1 cellular context compared by ENCODE assay signal in the genomic region with DNA sequence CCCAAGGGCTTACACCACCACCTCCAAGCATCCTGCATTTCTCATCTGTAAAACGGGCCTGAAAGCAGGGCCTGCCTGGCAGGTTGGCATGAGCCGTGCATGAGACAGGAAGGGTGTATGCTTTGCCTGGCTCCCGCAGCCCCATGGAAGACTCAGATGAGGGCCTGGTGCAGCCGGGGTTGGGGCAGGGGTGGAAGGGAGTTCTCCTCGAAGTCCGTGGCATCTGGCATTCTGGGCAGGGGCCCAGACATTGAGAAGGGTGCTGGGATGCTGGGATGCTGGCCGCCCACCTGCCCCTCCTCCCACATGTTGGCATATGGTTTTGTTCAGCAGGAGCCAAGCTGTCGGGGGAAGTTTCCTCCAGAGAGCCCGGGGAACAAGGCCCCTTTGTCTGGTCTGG.
TF ChIP-seq lines count a peak whose summit lies in the region.

No MANE protein-coding gene starts in this region.

TF ChIP-seq in IMR-90, 13 proteins besides CTCF, POLR2A, EP300 and RAD21 (continued from another document):
- TF ChIP-seq USF2 (IDR thresholded peaks at IDR 0.05; ENCODE audit: low read depth, low read length) (no peak), NFE2L2 (IDR thresholded peaks at IDR 0.05; ENCODE audit: low read depth, low read length) (no peak)
